Comparison of ENCODE assay signal across 11 cellular contexts in the genomic region with DNA sequence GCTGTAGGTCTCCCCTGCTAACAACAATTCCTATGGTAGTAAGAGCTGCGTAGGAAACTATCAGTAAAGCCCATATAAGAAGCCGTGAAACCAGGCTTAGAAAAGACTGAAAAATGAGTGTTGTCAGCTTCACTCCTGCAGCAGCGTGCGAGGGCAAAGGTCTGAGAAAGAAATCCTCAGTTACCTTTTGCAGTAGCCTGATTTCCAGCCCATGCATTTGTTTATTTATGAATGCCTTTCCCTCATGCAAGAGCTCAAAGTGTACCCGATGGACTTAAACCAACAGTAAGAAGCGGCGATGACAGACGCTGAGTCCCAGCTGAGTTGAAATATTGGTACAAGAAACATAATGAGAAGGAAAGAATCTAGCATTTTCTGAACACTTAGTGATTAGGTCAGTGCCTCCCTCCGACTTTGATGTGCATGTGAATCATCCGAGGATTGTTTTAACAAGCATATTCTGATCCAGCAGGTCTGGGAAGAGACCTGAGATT. TPM values are rescaled to one million over a fixed set of nuclear protein-coding genes. Genes with fewer than 3 reads are reported as not detected.
DNase-seq lines count a peak whose midpoint lies in the region; ATAC-seq and TF ChIP-seq lines count a peak whose summit lies in the region.
"Had no signal": no experiment of that assay in that cellular context is flagged by ENCODE, and none has a peak within 500 bp of the region (broad histone marks: within the 10 kb centered on the region; RNA-seq: fewer than 3 reads in every experiment).

No MANE protein-coding gene starts in this region.

- peak; percentile 42 for DNase-seq in AG10803 (ENCODE audit: low read depth)
- DNase-seq in LoVo (ENCODE audit: low spot score): peak; percentile 67
- peak; percentile 23 for DNase-seq in colonic mucosa
- DNase-seq in mucosa of descending colon: peak in 1 of 3 donors; percentile 25
- no peak for DNase-seq in amniotic stem cell (lab: John Stamatoyannopoulos, UW)
- no peak for DNase-seq in natural killer cell
- no peak for DNase-seq in dorsolateral prefrontal cortex
- DNase-seq: C1 segment of cervical spinal cord; effector memory CD4-positive, alpha-beta T cell had no signal

- H3K27me3 ChIP-seq in colonic mucosa: no peaks in the 10 kb centered on the region
- no peaks in the 10 kb centered on the region for H3K27me3 ChIP-seq in dorsolateral prefrontal cortex
- H3K27me3 ChIP-seq: SJSA1 had no signal

- no peaks in the 10 kb centered on the region for H3K4me1 ChIP-seq in colonic mucosa
- peaks cover 7% of the 10 kb centered on the region for H3K4me1 ChIP-seq in mucosa of descending colon (ENCODE audit: low read depth)
- H3K4me1 ChIP-seq: SJSA1 had no signal

- no peaks in the 10 kb centered on the region for H3K36me3 Mint-ChIP-seq in natural killer cell

- H3K4me3 ChIP-seq in AG10803 (ENCODE audit: low read length) (no peak overlapping the region), colonic mucosa (peak overlapping the region; percentile 3), mucosa of descending colon (no peak overlapping the region), dorsolateral prefrontal cortex (peak overlapping the region in 3 of 59 donors; percentile 4 to 21 (median 6))
- H3K4me3 ChIP-seq: SJSA1 had no signal

- no peak overlapping the region for H3K27ac Mint-ChIP-seq in natural killer cell

- intact Hi-C loops in colonic mucosa (cut with DNase I): no loop called here
- intact Hi-C loops in mucosa of descending colon (cut with DNase I, micrococcal nuclease): no loop called here
- intact Hi-C loops in natural killer cell (cut with micrococcal nuclease): no loop called here
- intact Hi-C loops in dorsolateral prefrontal cortex (cut with DNase I): no loop called here

- no peak for TF ChIP-seq CTCF in AG10803 (conservative IDR thresholded peaks at IDR 0.05; ENCODE audit: low read length)
- no peak for TF ChIP-seq CTCF in colonic mucosa (IDR thresholded peaks at IDR 0.05)
- no peak for TF ChIP-seq CTCF in mucosa of descending colon (IDR thresholded peaks at IDR 0.05)
- TF ChIP-seq CTCF in natural killer cell (IDR thresholded peaks at IDR 0.05): no peak
- no peak for TF ChIP-seq CTCF in dorsolateral prefrontal cortex (IDR thresholded peaks at IDR 0.05 in 54 of 56, conservative IDR thresholded peaks at IDR 0.05 in 2 of 56; ENCODE audit: low read depth in 1 of 56, partially characterized antibody in 56 of 56)

- peak; percentile 69 for ATAC-seq in mucosa of descending colon
- no peak for ATAC-seq in natural killer cell
- no peak for ATAC-seq in HG03571 (IDR thresholded peaks at IDR 0.05; ENCODE audit: unreplicated experiment)

- H3K27ac ChIP-seq in colonic mucosa (peak overlapping the region; percentile 5), dorsolateral prefrontal cortex (peak overlapping the region in 1 of 59 donors; percentile 19)
- H3K27ac ChIP-seq: SJSA1 had no signal

- no peaks in the 10 kb centered on the region for H3K27me3 Mint-ChIP-seq in natural killer cell (ENCODE audit: low read depth in 2 of 2)

- H3K9me3 ChIP-seq in colonic mucosa (no peaks in the 10 kb centered on the region), mucosa of descending colon (no peaks in the 10 kb centered on the region)
- H3K9me3 ChIP-seq: SJSA1 had no signal

- H3K36me3 ChIP-seq in colonic mucosa (no peaks in the 10 kb centered on the region), mucosa of descending colon (ENCODE audit: low read depth) (no peaks in the 10 kb centered on the region)
- H3K36me3 ChIP-seq: SJSA1 had no signal

- no peak overlapping the region for H3K4me3 Mint-ChIP-seq in natural killer cell

- no peaks in the 10 kb centered on the region for H3K4me1 Mint-ChIP-seq in natural killer cell

- peak overlapping the region in 1 of 2 donors; percentile 28 for H3K9ac ChIP-seq in colonic mucosa (ENCODE audit: low read depth in 2 of 2, low read length in 2 of 2)

- no peaks in the 10 kb centered on the region for H3K9me3 Mint-ChIP-seq in natural killer cell

RNA-seq across cellular contexts. Expression of gene POLI, which starts 15.0 kb away (rescaled TPM):
- total RNA-seq in colonic mucosa: 10 to 100 TPM; 10.9 to 14.1 TPM
- total RNA-seq in mucosa of descending colon: 10 to 100 TPM; 14.2 to 33.2 (median 15.4) TPM
- total RNA-seq in natural killer cell: 10 to 100 TPM; 20.0 to 31.3 (median 23.9) TPM
- total RNA-seq in dorsolateral prefrontal cortex: 10 to 100 TPM; 29.3 to 71.2 (median 44.8) TPM

RNA-seq across cellular contexts. Expression of gene MBD2, which starts 29.8 kb away (rescaled TPM):
- total RNA-seq in colonic mucosa (100 to 1,000 TPM; 110 to 138 TPM), mucosa of descending colon (100 to 1,000 TPM in 2 of 3 donors, 10 to 100 TPM in 1; 83.3 to 108 (median 106) TPM), natural killer cell (100 to 1,000 TPM in 1 of 3 donors, 10 to 100 TPM in 2; 74.8 to 107 (median 92.3) TPM), dorsolateral prefrontal cortex (10 to 100 TPM; 22.9 to 55.8 (median 36.4) TPM)

Comparison
In these comparisons a context has a peak if more than half of its experiments do, and no peak if none do; other contexts are left out.
1. DNase-seq: peak in AG10803 (single experiment), LoVo (single experiment) and colonic mucosa (single experiment); none in amniotic stem cell (single experiment), natural killer cell (single experiment) and dorsolateral prefrontal cortex (0 of 10).